Comparison of ENCODE assay signal across 1 cellular context in the genomic region with DNA sequence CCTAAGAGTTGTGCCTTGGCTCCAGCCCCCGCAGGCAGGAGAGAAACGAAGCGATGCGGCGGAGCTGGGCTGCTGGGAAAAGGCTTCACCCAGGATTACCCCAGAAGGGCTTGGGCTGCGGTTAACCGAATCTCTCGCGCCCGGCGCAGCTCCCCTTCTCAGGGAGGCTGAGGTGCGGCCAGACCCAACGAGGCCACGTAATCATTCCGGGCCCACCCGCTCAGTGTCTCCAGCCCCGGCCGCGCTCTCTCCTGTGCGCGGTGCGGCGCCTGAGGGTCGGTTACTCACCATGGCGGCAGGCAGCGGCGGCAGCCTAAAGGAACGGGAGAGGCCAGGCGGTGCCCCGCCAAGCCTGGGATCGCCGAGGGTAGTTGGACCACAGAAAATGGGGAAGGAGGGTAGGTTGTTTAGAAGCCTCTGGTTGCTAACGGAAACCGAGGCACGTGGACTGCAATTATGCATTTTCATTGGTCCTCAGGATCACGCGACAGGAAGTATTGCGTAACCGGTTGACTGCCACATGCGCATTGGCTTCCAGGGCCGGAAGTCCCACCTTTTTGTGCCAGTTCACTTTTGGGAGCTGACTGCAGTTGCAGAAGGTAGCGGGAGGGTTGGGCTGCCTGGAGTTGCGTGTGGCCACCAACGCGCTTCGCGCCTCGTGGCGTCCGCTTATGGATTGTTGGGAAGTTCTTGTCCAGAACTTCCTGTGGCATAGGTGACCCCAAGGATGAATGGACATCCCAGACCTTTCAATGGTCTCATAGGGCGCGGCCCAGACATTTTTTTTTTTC.
A peak's percentile ranks its signal among the peaks of the same experiment; 100 is the strongest.
TF ChIP-seq lines count a peak whose summit lies in the region.

A gene with protein sequence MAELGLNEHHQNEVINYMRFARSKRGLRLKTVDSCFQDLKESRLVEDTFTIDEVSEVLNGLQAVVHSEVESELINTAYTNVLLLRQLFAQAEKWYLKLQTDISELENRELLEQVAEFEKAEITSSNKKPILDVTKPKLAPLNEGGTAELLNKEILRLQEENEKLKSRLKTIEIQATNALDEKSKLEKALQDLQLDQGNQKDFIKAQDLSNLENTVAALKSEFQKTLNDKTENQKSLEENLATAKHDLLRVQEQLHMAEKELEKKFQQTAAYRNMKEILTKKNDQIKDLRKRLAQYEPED (minus strand): TSS at position 419 of the 791 bp plus-strand sequence. CDS start 128 bp downstream, at position 291.

TF ChIP-seq in WTC11, 78 proteins besides CTCF, POLR2A, EP300 and RAD21 (continued from another document):
- TF ChIP-seq, protein P1, sequence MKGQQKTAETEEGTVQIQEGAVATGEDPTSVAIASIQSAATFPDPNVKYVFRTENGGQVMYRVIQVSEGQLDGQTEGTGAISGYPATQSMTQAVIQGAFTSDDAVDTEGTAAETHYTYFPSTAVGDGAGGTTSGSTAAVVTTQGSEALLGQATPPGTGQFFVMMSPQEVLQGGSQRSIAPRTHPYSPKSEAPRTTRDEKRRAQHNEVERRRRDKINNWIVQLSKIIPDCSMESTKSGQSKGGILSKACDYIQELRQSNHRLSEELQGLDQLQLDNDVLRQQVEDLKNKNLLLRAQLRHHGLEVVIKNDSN (CRISPR knock-in tag; IDR thresholded peaks at IDR 0.05): peak; percentile 99
- TF ChIP-seq NR3C1 (CRISPR knock-in tag; conservative IDR thresholded peaks at IDR 0.05; ENCODE audit: low read depth) (no peak), NFE2L1 (CRISPR knock-in tag; IDR thresholded peaks at IDR 0.05) (no peak), GTF2I (CRISPR knock-in tag; conservative IDR thresholded peaks at IDR 0.05) (no peak), IRF2 (CRISPR knock-in tag; IDR thresholded peaks at IDR 0.05; ENCODE audit: borderline replicate concordance, low read depth) (no peak), NR2C2 (CRISPR knock-in tag; IDR thresholded peaks at IDR 0.05) (no peak), PRRX2 (CRISPR knock-in tag; IDR thresholded peaks at IDR 0.05) (no peak), JAZF1 (CRISPR knock-in tag; IDR thresholded peaks at IDR 0.05) (no peak), JUN (CRISPR knock-in tag; IDR thresholded peaks at IDR 0.05) (no peak; the same call in 1 of the 2 replicates), ZNF121 (CRISPR knock-in tag; IDR thresholded peaks at IDR 0.05) (no peak), TEAD1 (CRISPR knock-in tag; IDR thresholded peaks at IDR 0.05) (peak; percentile 30; the same call in 1 of the 2 replicates), ZNF219 (CRISPR knock-in tag; IDR thresholded peaks at IDR 0.05; ENCODE audit: borderline replicate concordance) (no peak), ZNF416 (CRISPR knock-in tag; IDR thresholded peaks at IDR 0.05) (no peak), GABPB1 (CRISPR knock-in tag; IDR thresholded peaks at IDR 0.05) (0 out of 2 replicates have a peak, but pooled peaks have one; percentile 58), NFYB (CRISPR knock-in tag; conservative IDR thresholded peaks at IDR 0.05; ENCODE audit: low read depth) (peak; percentile 89), MYBL2 (CRISPR knock-in tag; IDR thresholded peaks at IDR 0.05) (peak; percentile 53; the same call in 1 of the 2 replicates), ATF1 (CRISPR knock-in tag; IDR thresholded peaks at IDR 0.05) (no peak)
- TF ChIP-seq, protein P2, sequence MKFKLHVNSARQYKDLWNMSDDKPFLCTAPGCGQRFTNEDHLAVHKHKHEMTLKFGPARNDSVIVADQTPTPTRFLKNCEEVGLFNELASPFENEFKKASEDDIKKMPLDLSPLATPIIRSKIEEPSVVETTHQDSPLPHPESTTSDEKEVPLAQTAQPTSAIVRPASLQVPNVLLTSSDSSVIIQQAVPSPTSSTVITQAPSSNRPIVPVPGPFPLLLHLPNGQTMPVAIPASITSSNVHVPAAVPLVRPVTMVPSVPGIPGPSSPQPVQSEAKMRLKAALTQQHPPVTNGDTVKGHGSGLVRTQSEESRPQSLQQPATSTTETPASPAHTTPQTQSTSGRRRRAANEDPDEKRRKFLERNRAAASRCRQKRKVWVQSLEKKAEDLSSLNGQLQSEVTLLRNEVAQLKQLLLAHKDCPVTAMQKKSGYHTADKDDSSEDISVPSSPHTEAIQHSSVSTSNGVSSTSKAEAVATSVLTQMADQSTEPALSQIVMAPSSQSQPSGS (CRISPR knock-in tag; IDR thresholded peaks at IDR 0.05; ENCODE audit: borderline replicate concordance, low read depth): no peak
- TF ChIP-seq, protein P3, sequence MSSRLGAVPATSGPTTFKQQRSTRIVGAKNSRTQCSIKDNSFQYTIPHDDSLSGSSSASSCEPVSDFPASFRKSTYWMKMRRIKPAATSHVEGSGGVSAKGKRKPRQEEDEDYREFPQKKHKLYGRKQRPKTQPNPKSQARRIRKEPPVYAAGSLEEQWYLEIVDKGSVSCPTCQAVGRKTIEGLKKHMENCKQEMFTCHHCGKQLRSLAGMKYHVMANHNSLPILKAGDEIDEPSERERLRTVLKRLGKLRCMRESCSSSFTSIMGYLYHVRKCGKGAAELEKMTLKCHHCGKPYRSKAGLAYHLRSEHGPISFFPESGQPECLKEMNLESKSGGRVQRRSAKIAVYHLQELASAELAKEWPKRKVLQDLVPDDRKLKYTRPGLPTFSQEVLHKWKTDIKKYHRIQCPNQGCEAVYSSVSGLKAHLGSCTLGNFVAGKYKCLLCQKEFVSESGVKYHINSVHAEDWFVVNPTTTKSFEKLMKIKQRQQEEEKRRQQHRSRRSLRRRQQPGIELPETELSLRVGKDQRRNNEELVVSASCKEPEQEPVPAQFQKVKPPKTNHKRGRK (CRISPR knock-in tag; IDR thresholded peaks at IDR 0.05; ENCODE audit: borderline replicate concordance): no peak
- TF ChIP-seq, protein P4, sequence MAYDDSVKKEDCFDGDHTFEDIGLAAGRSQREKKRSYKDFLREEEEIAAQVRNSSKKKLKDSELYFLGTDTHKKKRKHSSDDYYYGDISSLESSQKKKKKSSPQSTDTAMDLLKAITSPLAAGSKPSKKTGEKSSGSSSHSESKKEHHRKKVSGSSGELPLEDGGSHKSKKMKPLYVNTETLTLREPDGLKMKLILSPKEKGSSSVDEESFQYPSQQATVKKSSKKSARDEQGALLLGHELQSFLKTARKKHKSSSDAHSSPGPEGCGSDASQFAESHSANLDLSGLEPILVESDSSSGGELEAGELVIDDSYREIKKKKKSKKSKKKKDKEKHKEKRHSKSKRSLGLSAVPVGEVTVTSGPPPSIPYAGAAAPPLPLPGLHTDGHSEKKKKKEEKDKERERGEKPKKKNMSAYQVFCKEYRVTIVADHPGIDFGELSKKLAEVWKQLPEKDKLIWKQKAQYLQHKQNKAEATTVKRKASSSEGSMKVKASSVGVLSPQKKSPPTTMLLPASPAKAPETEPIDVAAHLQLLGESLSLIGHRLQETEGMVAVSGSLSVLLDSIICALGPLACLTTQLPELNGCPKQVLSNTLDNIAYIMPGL (CRISPR knock-in tag; IDR thresholded peaks at IDR 0.05): 0 out of 2 replicates have a peak, but pooled peaks have one; percentile 36
- TF ChIP-seq, protein P5, sequence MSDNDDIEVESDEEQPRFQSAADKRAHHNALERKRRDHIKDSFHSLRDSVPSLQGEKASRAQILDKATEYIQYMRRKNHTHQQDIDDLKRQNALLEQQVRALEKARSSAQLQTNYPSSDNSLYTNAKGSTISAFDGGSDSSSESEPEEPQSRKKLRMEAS (CRISPR knock-in tag; IDR thresholded peaks at IDR 0.05): peak; percentile 94
- TF ChIP-seq, protein P6, sequence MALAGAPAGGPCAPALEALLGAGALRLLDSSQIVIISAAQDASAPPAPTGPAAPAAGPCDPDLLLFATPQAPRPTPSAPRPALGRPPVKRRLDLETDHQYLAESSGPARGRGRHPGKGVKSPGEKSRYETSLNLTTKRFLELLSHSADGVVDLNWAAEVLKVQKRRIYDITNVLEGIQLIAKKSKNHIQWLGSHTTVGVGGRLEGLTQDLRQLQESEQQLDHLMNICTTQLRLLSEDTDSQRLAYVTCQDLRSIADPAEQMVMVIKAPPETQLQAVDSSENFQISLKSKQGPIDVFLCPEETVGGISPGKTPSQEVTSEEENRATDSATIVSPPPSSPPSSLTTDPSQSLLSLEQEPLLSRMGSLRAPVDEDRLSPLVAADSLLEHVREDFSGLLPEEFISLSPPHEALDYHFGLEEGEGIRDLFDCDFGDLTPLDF (CRISPR knock-in tag; IDR thresholded peaks at IDR 0.05): no peak
- TF ChIP-seq, protein P7, sequence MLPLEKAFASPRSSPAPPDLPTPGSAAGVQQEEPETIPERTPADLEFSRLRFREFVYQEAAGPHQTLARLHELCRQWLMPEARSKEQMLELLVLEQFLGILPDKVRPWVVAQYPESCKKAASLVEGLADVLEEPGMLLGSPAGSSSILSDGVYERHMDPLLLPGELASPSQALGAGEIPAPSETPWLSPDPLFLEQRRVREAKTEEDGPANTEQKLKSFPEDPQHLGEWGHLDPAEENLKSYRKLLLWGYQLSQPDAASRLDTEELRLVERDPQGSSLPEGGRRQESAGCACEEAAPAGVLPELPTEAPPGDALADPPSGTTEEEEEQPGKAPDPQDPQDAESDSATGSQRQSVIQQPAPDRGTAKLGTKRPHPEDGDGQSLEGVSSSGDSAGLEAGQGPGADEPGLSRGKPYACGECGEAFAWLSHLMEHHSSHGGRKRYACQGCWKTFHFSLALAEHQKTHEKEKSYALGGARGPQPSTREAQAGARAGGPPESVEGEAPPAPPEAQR (CRISPR knock-in tag; IDR thresholded peaks at IDR 0.05): no peak
- TF ChIP-seq, protein P8, sequence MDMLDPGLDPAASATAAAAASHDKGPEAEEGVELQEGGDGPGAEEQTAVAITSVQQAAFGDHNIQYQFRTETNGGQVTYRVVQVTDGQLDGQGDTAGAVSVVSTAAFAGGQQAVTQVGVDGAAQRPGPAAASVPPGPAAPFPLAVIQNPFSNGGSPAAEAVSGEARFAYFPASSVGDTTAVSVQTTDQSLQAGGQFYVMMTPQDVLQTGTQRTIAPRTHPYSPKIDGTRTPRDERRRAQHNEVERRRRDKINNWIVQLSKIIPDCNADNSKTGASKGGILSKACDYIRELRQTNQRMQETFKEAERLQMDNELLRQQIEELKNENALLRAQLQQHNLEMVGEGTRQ (CRISPR knock-in tag; IDR thresholded peaks at IDR 0.05): peak; percentile 99
- TF ChIP-seq, protein P9, sequence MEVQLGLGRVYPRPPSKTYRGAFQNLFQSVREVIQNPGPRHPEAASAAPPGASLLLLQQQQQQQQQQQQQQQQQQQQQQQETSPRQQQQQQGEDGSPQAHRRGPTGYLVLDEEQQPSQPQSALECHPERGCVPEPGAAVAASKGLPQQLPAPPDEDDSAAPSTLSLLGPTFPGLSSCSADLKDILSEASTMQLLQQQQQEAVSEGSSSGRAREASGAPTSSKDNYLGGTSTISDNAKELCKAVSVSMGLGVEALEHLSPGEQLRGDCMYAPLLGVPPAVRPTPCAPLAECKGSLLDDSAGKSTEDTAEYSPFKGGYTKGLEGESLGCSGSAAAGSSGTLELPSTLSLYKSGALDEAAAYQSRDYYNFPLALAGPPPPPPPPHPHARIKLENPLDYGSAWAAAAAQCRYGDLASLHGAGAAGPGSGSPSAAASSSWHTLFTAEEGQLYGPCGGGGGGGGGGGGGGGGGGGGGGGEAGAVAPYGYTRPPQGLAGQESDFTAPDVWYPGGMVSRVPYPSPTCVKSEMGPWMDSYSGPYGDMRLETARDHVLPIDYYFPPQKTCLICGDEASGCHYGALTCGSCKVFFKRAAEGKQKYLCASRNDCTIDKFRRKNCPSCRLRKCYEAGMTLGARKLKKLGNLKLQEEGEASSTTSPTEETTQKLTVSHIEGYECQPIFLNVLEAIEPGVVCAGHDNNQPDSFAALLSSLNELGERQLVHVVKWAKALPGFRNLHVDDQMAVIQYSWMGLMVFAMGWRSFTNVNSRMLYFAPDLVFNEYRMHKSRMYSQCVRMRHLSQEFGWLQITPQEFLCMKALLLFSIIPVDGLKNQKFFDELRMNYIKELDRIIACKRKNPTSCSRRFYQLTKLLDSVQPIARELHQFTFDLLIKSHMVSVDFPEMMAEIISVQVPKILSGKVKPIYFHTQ (CRISPR knock-in tag; IDR thresholded peaks at IDR 0.05): no peak
- TF ChIP-seq, protein P10, sequence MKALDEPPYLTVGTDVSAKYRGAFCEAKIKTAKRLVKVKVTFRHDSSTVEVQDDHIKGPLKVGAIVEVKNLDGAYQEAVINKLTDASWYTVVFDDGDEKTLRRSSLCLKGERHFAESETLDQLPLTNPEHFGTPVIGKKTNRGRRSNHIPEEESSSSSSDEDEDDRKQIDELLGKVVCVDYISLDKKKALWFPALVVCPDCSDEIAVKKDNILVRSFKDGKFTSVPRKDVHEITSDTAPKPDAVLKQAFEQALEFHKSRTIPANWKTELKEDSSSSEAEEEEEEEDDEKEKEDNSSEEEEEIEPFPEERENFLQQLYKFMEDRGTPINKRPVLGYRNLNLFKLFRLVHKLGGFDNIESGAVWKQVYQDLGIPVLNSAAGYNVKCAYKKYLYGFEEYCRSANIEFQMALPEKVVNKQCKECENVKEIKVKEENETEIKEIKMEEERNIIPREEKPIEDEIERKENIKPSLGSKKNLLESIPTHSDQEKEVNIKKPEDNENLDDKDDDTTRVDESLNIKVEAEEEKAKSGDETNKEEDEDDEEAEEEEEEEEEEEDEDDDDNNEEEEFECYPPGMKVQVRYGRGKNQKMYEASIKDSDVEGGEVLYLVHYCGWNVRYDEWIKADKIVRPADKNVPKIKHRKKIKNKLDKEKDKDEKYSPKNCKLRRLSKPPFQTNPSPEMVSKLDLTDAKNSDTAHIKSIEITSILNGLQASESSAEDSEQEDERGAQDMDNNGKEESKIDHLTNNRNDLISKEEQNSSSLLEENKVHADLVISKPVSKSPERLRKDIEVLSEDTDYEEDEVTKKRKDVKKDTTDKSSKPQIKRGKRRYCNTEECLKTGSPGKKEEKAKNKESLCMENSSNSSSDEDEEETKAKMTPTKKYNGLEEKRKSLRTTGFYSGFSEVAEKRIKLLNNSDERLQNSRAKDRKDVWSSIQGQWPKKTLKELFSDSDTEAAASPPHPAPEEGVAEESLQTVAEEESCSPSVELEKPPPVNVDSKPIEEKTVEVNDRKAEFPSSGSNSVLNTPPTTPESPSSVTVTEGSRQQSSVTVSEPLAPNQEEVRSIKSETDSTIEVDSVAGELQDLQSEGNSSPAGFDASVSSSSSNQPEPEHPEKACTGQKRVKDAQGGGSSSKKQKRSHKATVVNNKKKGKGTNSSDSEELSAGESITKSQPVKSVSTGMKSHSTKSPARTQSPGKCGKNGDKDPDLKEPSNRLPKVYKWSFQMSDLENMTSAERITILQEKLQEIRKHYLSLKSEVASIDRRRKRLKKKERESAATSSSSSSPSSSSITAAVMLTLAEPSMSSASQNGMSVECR (CRISPR knock-in tag; IDR thresholded peaks at IDR 0.05; ENCODE audit: borderline replicate concordance): peak; percentile 97
